In genomic region chr17:19475800-19476199, GRCh38 we compare ENCODE assay signal across 4 cellular contexts. TPM values are rescaled to one million over a fixed set of nuclear protein-coding genes. Genes with fewer than 3 reads are reported as not detected.
"Had no signal": no experiment of that assay in that cellular context is flagged by ENCODE, and none has a peak within 500 bp of the region (broad histone marks: within the 10 kb centered on the region; RNA-seq: fewer than 3 reads in every experiment).

No MANE protein-coding gene starts in this region.

RNA-seq across cellular contexts. Expression of gene SLC47A1, which starts 57.9 kb away (rescaled TPM):
- total RNA-seq: naive thymus-derived CD8-positive, alpha-beta T cell; natural killer cell treated with Interleukin-12 subunit alpha and Interleukin-12 subunit beta and Interleukin-15 and Interleukin-18, amount 100 ng/mL, for 72 hours had no signal
- polyA plus RNA-seq: neural cell, smooth muscle cell had no signal
